Comparison of ENCODE assay signal across 35 cellular contexts in the genomic region with DNA sequence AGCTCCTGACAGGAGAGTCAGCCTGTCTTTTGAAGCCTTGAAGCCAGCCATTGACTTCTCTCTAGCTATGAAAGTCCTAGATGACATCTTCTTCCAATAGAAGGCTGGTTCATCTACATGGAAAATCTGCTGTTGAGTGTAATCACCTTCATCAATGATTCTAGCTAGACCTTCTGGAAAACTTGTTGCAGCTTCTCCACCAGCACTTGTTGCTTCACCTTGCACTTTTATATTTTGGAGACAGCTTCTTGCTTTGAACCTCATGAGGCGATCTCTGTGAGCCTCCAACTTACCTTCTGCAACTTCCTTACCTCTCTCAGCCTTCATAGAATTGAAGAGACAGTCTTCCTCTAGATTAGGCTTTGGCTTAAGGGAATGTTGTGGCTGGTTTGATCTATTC. TPM values are rescaled to one million over a fixed set of nuclear protein-coding genes. Genes with fewer than 3 reads are reported as not detected.
DNase-seq lines count a peak whose midpoint lies in the region; ATAC-seq and TF ChIP-seq lines count a peak whose summit lies in the region.
"Had no signal": no experiment of that assay in that cellular context is flagged by ENCODE, and none has a peak within 500 bp of the region (broad histone marks: within the 10 kb centered on the region; RNA-seq: fewer than 3 reads in every experiment).

No MANE protein-coding gene starts in this region.

- no peaks in the 10 kb centered on the region for H3K9me2 ChIP-seq in GM23338 (ENCODE audit: insufficient read depth)

- DNase-seq in stimulated activated naive CD8-positive, alpha-beta T cell treated with anti-CD3 and anti-CD28 coated beads, Interleukin-15, amount 100 ng/mL, for 72 hours, result no peak
- DNase-seq in stimulated activated naive CD8-positive, alpha-beta T cell treated with anti-CD3 and anti-CD28 coated beads, Interleukin-15, Interleukin-2, amounts not matched to agents 100 U/mL and 50 U/mL, for 24 hours, result no peak
- DNase-seq in GM23338 (ENCODE audit: low spot score), result no peak
- DNase-seq in A673 (ENCODE audit: low spot score), result no peak
- DNase-seq: 8988T; ACHN; AML-193; BE2C; C1 segment of cervical spinal cord; Caco-2; Calu3; CD4-positive, alpha-beta memory T cell; CD4-positive, alpha-beta T cell; CD4-positive, CD25-positive, alpha-beta regulatory T cell; CD8-positive, alpha-beta memory T cell; CD8-positive, alpha-beta T cell; COR-L47; DMS 273 treated with DMSO at 0.1 percent for 48 hours; DMS153; DMS53; DMS79; DMS79 treated with DMSO at 0.1 percent for 48 hours; DND-41; EL had no signal

- intact Hi-C loops in A673 (cut with micrococcal nuclease; ENCODE audit: unreplicated experiment), result no loop called here

- H3K27me3 Mint-ChIP-seq in stimulated activated naive CD8-positive, alpha-beta T cell treated with anti-CD3 and anti-CD28 coated beads, Interleukin-15, amount 100 ng/mL, for 72 hours, result no peaks in the 10 kb centered on the region
- H3K27me3 Mint-ChIP-seq in GM23338 (ENCODE audit: insufficient read depth, low read depth, poor library complexity), result peaks cover 11% of the 10 kb centered on the region
- H3K27me3 Mint-ChIP-seq: B cell; CD4-positive, alpha-beta memory T cell; CD4-positive, alpha-beta T cell; CD4-positive, CD25-positive, alpha-beta regulatory T cell had no signal

- CTCF ChIA-PET in HEK293 (lab: Yijun Ruan, JAX) (interaction anchor here (0.7 to 4.0 kb wide), 9 partner anchors 41 to 362 kb away, joined by 3 to 95 read pairs (median 5); a partner anchor contains a TSS), A673 (lab: Charles Lee) (interaction anchor here (0.6 to 1.2 kb wide), 2 partner anchors 9 to 139 kb away, joined by 3 to 7 read pairs; no protein-coding TSS in a partner anchor)

- no peaks in the 10 kb centered on the region for H3K4me1 Mint-ChIP-seq in stimulated activated naive CD8-positive, alpha-beta T cell treated with anti-CD3 and anti-CD28 coated beads, Interleukin-15, amount 100 ng/mL, for 72 hours
- H3K4me1 Mint-ChIP-seq in GM23338, result peaks cover 16% of the 10 kb centered on the region
- H3K4me1 Mint-ChIP-seq: B cell had no signal

- H2AFZ ChIP-seq in GM23338, result peak overlapping the region; percentile 28; the same call in 1 of the 2 replicates

- H3K79me2 ChIP-seq in GM23338 (replicated peaks; ENCODE audit: insufficient read depth), result no peaks in the 10 kb centered on the region

- H3K4me3 ChIP-seq in GM23338 (no peak overlapping the region), HEK293 (ENCODE audit: low read depth, low read length) (no peak overlapping the region), A673 (ENCODE audit: low read depth, low read length, poor library complexity, severe bottlenecking) (no peak overlapping the region)
- H3K4me3 ChIP-seq: A549; BLaER1; BLaER1 treated with 17β-estradiol and CSF1 and Interleukin-3, amounts not matched to agents 10 nM and 100 nM had no signal

- no peaks in the 10 kb centered on the region for H4K20me1 ChIP-seq in GM23338 (replicated peaks; ENCODE audit: insufficient read depth)
- H4K20me1 ChIP-seq: BLaER1 had no signal

- no peaks in the 10 kb centered on the region for H3K9me3 Mint-ChIP-seq in stimulated activated naive CD8-positive, alpha-beta T cell treated with anti-CD3 and anti-CD28 coated beads, Interleukin-15, amount 100 ng/mL, for 72 hours
- no peaks in the 10 kb centered on the region for H3K9me3 Mint-ChIP-seq in GM23338
- H3K9me3 Mint-ChIP-seq: CD14-positive monocyte; CD4-positive, alpha-beta memory T cell; CD4-positive, alpha-beta T cell; CD4-positive, CD25-positive, alpha-beta regulatory T cell; CD8-positive, alpha-beta memory T cell; CD8-positive, alpha-beta T cell had no signal

- TF ChIP-seq CTCF in GM23338 (conservative IDR thresholded peaks at IDR 0.05; ENCODE audit: low read depth in 2 of 2) (no peak), HEK293 (tag by site-specific recombination; IDR thresholded peaks at IDR 0.05) (no peak), A673 (conservative IDR thresholded peaks at IDR 0.05; ENCODE audit: low read depth, low read length) (no peak)

- no peaks in the 10 kb centered on the region for H3K36me3 Mint-ChIP-seq in GM23338 (ENCODE audit: low read depth)
- H3K36me3 Mint-ChIP-seq: CD4-positive, alpha-beta memory T cell; CD4-positive, CD25-positive, alpha-beta regulatory T cell; CD8-positive, alpha-beta memory T cell; CD8-positive, alpha-beta T cell had no signal

- POLR2A ChIA-PET in HEK293 (lab: Yijun Ruan, JAX) (no interaction called here), A673 (lab: Charles Lee; ENCODE audit: low non-redundant PET) (interaction anchor here (0.7 kb wide), 1 partner anchor 16 kb away, joined by 3 read pairs; no protein-coding TSS in a partner anchor)

- no TSS peak for BruUV-seq in A673 (replicated peaks; lab: Mats Ljungman, UMichigan)

- no peak overlapping the region for H3K27ac ChIP-seq in GM23338 (ENCODE audit: low read depth)
- no peak overlapping the region for H3K27ac ChIP-seq in HEK293 (ENCODE audit: extremely low read depth, low read depth, low read length)
- H3K27ac ChIP-seq in A673 (ENCODE audit: low read depth, low read length, poor library complexity, severe bottlenecking), result no peak overlapping the region
- H3K27ac ChIP-seq: 22Rv1; A549; BLaER1; BLaER1 treated with 17β-estradiol and CSF1 and Interleukin-3, amounts not matched to agents 10 nM and 100 nM; C4-2B had no signal

- H3K9me3 ChIP-seq in HEK293 (ENCODE audit: control insufficient read depth, insufficient read depth, low read depth, low read length) (no peaks in the 10 kb centered on the region), A673 (ENCODE audit: low read depth, low read length, poor library complexity, severe bottlenecking) (no peaks in the 10 kb centered on the region)
- H3K9me3 ChIP-seq: A549; BE2C; BLaER1; BLaER1 treated with 17β-estradiol and CSF1 and Interleukin-3, amounts not matched to agents 10 nM and 100 nM; Caco-2 had no signal

- H3K4me1 ChIP-seq in GM23338 (ENCODE audit: insufficient read depth) (peaks cover 4% of the 10 kb centered on the region; the same call in 1 of the 2 replicates), HEK293 (ENCODE audit: control insufficient read depth, insufficient read depth, low read length) (no peaks in the 10 kb centered on the region), A673 (ENCODE audit: insufficient read depth, low read length, poor library complexity, severe bottlenecking) (no peaks in the 10 kb centered on the region)
- H3K4me1 ChIP-seq: A549, BE2C, Caco-2 had no signal

- no peaks in the 10 kb centered on the region for H3K27me3 ChIP-seq in GM23338 (ENCODE audit: insufficient read depth)
- H3K27me3 ChIP-seq in A673 (replicated peaks; ENCODE audit: insufficient read depth, low read depth, low read length, poor library complexity), result no peaks in the 10 kb centered on the region
- H3K27me3 ChIP-seq: BE2C; BLaER1; BLaER1 treated with 17β-estradiol and CSF1 and Interleukin-3, amounts not matched to agents 10 nM and 100 nM had no signal

- peak overlapping the region; percentile 5 to 74 for H3K27ac Mint-ChIP-seq in stimulated activated naive CD8-positive, alpha-beta T cell treated with anti-CD3 and anti-CD28 coated beads, Interleukin-15, amount 100 ng/mL, for 72 hours
- H3K27ac Mint-ChIP-seq in GM23338, result no peak overlapping the region
- H3K27ac Mint-ChIP-seq: B cell; CD14-positive monocyte; CD4-positive, alpha-beta T cell; CD4-positive, CD25-positive, alpha-beta regulatory T cell; CD8-positive, alpha-beta T cell had no signal

- H3K4me2 ChIP-seq in GM23338, result no peak overlapping the region
- H3K4me2 ChIP-seq: A549, BLaER1 had no signal

- no peak for ATAC-seq in stimulated activated naive CD8-positive, alpha-beta T cell treated with anti-CD3 and anti-CD28 coated beads, Interleukin-15, amount 100 ng/mL, for 72 hours
- ATAC-seq in stimulated activated naive CD8-positive, alpha-beta T cell treated with anti-CD3 and anti-CD28 coated beads, Interleukin-15, Interleukin-2, amounts not matched to agents 100 U/mL and 50 U/mL, for 24 hours, result no peak
- ATAC-seq in GM23338, result no peak
- ATAC-seq in GM21825 (IDR thresholded peaks at IDR 0.05; ENCODE audit: unreplicated experiment), result no peak
- ATAC-seq: A549; CD8-positive, alpha-beta T cell had no signal

- H3F3A ChIP-seq in GM23338 (replicated peaks; ENCODE audit: low read depth), result no peaks in the 10 kb centered on the region; the same call in 1 of the 2 replicates

- H3K4me3 Mint-ChIP-seq in stimulated activated naive CD8-positive, alpha-beta T cell treated with anti-CD3 and anti-CD28 coated beads, Interleukin-15, amount 100 ng/mL, for 72 hours, result no peak overlapping the region
- H3K4me3 Mint-ChIP-seq in GM23338, result no peak overlapping the region
- H3K4me3 Mint-ChIP-seq: B cell; CD14-positive monocyte; CD4-positive, alpha-beta memory T cell; CD4-positive, alpha-beta T cell; CD4-positive, CD25-positive, alpha-beta regulatory T cell; CD8-positive, alpha-beta memory T cell; CD8-positive, alpha-beta T cell had no signal

- no peaks in the 10 kb centered on the region for H3K36me3 ChIP-seq in GM23338 (ENCODE audit: insufficient read depth)
- H3K36me3 ChIP-seq in HEK293 (ENCODE audit: control insufficient read depth in 2 of 2, insufficient read depth in 1 of 2, low read length in 2 of 2), result no peaks in the 10 kb centered on the region
- no peaks in the 10 kb centered on the region for H3K36me3 ChIP-seq in A673 (ENCODE audit: insufficient read depth, low read length, poor library complexity, severe bottlenecking)
- H3K36me3 ChIP-seq: BE2C, BLaER1 had no signal

TF ChIP-seq in HEK293, 187 proteins besides CTCF, POLR2A, EP300 and RAD21:
- TF ChIP-seq SCRT1 (tag by site-specific recombination; IDR thresholded peaks at IDR 0.05; ENCODE audit: borderline replicate concordance) (peak; percentile 87), ZNF394 (tag by site-specific recombination; IDR thresholded peaks at IDR 0.05; ENCODE audit: borderline replicate concordance) (no peak), SCRT2 (tag by site-specific recombination; IDR thresholded peaks at IDR 0.05) (peak; percentile 93), SP3 (tag by site-specific recombination; IDR thresholded peaks at IDR 0.05) (no peak), ZSCAN30 (tag by site-specific recombination; IDR thresholded peaks at IDR 0.05) (no peak)

RNA-seq across cellular contexts. Expression of a gene that starts 58.3 kb away (rescaled TPM):
- 2.3 and 5.4 TPM in 2 replicates for total RNA-seq in GM23338 (2014; rRNA removed; shearing (Covaris generic))
- polyA plus RNA-seq in GM23338 (2016; fragmentation: Nextera tagmentation; extraction: Ambion mirVana), result 1.7 and 1.8 TPM in 2 replicates
- total RNA-seq in A673 (2021), result not detected in 2 replicates
- total RNA-seq: A172 had no signal
- polyA plus RNA-seq: AG04450 had no signal
